Comparison of ENCODE assay signal across 8 cellular contexts in the genomic region with DNA sequence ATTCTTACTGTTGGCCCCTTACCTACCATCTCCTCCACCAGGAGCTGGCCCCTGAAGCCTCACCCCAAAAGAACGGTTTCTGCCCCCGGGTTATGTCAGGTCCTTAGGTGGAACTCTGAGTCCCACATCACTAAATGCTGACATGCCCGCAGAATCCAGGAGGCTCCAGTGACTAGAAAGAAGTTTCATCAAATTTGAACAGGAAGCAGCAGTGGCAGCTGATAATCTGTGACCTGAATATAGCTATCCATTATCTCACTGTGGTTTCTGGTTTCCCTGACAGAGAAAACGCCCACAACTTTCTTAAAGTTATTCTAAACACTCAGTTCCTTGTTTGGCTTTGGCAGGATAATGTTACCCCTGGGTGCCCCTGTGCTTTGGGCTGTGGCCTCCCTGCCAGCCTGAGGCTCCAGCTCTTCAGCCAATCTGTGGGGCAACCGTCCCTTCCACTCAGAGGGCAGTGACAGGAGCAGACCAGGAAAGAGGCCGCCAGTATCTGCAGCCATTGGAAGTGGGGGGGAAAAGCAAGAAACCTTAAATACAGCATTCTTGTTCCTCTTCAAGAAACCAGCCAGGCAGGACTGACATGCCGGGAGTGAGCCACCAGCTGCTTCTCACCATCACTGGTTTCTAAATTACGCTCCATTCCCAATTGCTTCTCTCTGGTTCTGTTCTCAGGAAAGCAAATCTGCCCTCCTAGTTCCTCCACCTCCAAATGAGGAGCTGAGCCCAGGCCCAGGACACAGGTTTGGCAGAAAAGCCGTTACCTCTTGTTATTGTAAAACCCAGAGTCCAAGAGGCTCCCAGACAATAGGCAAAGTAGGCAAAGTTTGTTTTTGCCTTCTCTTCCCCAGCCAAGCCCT. TPM values are rescaled to one million over a fixed set of nuclear protein-coding genes. Genes with fewer than 3 reads are reported as not detected.
DNase-seq lines count a peak whose midpoint lies in the region; ATAC-seq, FAIRE-seq and TF ChIP-seq lines count a peak whose summit lies in the region.

No MANE protein-coding gene starts in this region.

- 36% methylated on average over 8 of the region's 9 CpGs for WGBS in mesenchymal stem cell

- H3K14ac ChIP-seq in mesenchymal stem cell (ENCODE audit: low read length in 2 of 2) = no peak overlapping the region

- H3K79me1 ChIP-seq in mesenchymal stem cell (replicated peaks; ENCODE audit: low read length, poor library complexity, severe bottlenecking) = no peaks in the 10 kb centered on the region

- H3K4me2 ChIP-seq in mesenchymal stem cell (ENCODE audit: low read length, poor library complexity, severe bottlenecking) = peak overlapping the region; percentile 17

- peak; percentile 68 to 73 for ATAC-seq in activated CD4-positive, CD25-positive, alpha-beta regulatory T cell treated with anti-CD3 and anti-CD28 coated beads, Interleukin-2, amount 50 U/mL, for 24 hours
- ATAC-seq in HG02973 (IDR thresholded peaks at IDR 0.05; ENCODE audit: unreplicated experiment) = peak; percentile 46

- no peak overlapping the region for H2BK5ac ChIP-seq in mesenchymal stem cell (ENCODE audit: low read depth, low read length, poor library complexity, severe bottlenecking)

- no peak for DNase-seq in activated CD4-positive, CD25-positive, alpha-beta regulatory T cell (lab: John Stamatoyannopoulos, UW)
- DNase-seq in RCC 7860 (ENCODE audit: low spot score) (peak; percentile 75), brain microvascular endothelial cell (peak; percentile 27), mesenchymal stem cell (peak; percentile 61), NCI-H774 (lab: John Stamatoyannopoulos, UW) (no peak)
- no peak for DNase-seq in activated CD4-positive, CD25-positive, alpha-beta regulatory T cell treated with anti-CD3 and anti-CD28 coated beads, Interleukin-2, amount 50 U/mL, for 72 hours

- no peak overlapping the region for H2AFZ ChIP-seq in mesenchymal stem cell (ENCODE audit: low read depth, low read length)

- no peak overlapping the region for H2BK15ac ChIP-seq in mesenchymal stem cell (ENCODE audit: low read depth, poor library complexity, severe bottlenecking)

- peak overlapping the region; percentile 76 for H4K91ac ChIP-seq in mesenchymal stem cell (ENCODE audit: low read length)

- in situ Hi-C loops in brain microvascular endothelial cell (cut with HindIII; ENCODE audit: low pct_ligation_motif_present, low sequenced_read_pairs) = no loop called here

- peak overlapping the region in 1 of 2 experiments; percentile 22 for H3K4ac ChIP-seq in mesenchymal stem cell (ENCODE audit: low read depth in 1 of 2, low read length in 2 of 2)

- no peaks in the 10 kb centered on the region for H3K9me3 ChIP-seq in mesenchymal stem cell (ENCODE audit: control insufficient read depth, low read length)

- H3K27me3 ChIP-seq in brain microvascular endothelial cell (replicated peaks) (no peaks in the 10 kb centered on the region), mesenchymal stem cell (ENCODE audit: control insufficient read depth in 1 of 2, insufficient read depth in 1 of 2, low read length in 2 of 2) (no peaks in the 10 kb centered on the region)

- H3K23ac ChIP-seq in mesenchymal stem cell (ENCODE audit: low read length in 2 of 2) = no peak overlapping the region

- H4K8ac ChIP-seq in mesenchymal stem cell (ENCODE audit: low read length) = peak overlapping the region; percentile 19

- H3K27ac ChIP-seq in brain microvascular endothelial cell (no peak overlapping the region), mesenchymal stem cell (ENCODE audit: low read length, poor library complexity, severe bottlenecking) (peak overlapping the region; percentile 65)

- peak overlapping the region in 1 of 2 experiments; percentile 40 for H2BK12ac ChIP-seq in mesenchymal stem cell (ENCODE audit: low read length in 2 of 2)

- peak overlapping the region; percentile 7 for H2AK5ac ChIP-seq in mesenchymal stem cell (ENCODE audit: low read length, severe bottlenecking)

- H3K18ac ChIP-seq in mesenchymal stem cell (ENCODE audit: low read depth in 1 of 2, low read length in 2 of 2) = peak overlapping the region; percentile 49 to 88

- H3K4me3 ChIP-seq in brain microvascular endothelial cell (ENCODE audit: low read depth, low read length) = no peak overlapping the region
- no peak overlapping the region for H3K4me3 ChIP-seq in mesenchymal stem cell (ENCODE audit: insufficient read depth in 1 of 2, low read depth in 1 of 2, low read length in 2 of 2)

- peak; percentile 75 for FAIRE-seq in RCC 7860 (lab: Jason Lieb, UNC)

- peak overlapping the region; percentile 75 for H2BK120ac ChIP-seq in mesenchymal stem cell (ENCODE audit: low read depth, low read length)

- no peaks in the 10 kb centered on the region for H3K36me3 ChIP-seq in brain microvascular endothelial cell (replicated peaks)
- H3K36me3 ChIP-seq in mesenchymal stem cell (ENCODE audit: control insufficient read depth in 1 of 2, insufficient read depth in 2 of 2, low read depth in 1 of 2, low read length in 2 of 2) = no peaks in the 10 kb centered on the region

- TF ChIP-seq CTCF in brain microvascular endothelial cell (IDR thresholded peaks at IDR 0.05; ENCODE audit: low read depth, low read length, missing control alignments) = no peak

- no peak overlapping the region for H3K9ac ChIP-seq in mesenchymal stem cell (ENCODE audit: low read length)

- peaks cover 9% of the 10 kb centered on the region for H3K4me1 ChIP-seq in mesenchymal stem cell (ENCODE audit: control insufficient read depth, insufficient read depth, low read depth, low read length)

RNA-seq across cellular contexts. Expression of a gene that starts 41.2 kb away (rescaled TPM):
- polyA plus RNA-seq in mesenchymal stem cell (2013, experiment 1 of 2) = 216 TPM
- polyA plus RNA-seq in mesenchymal stem cell (2013, experiment 2 of 2) = 211 TPM

RNA-seq across cellular contexts. Expression of a gene that starts 45.8 kb away (rescaled TPM):
- 1,126 TPM for polyA plus RNA-seq in mesenchymal stem cell (2013, experiment 1 of 2)
- polyA plus RNA-seq in mesenchymal stem cell (2013, experiment 2 of 2) = 1,146 TPM

Comparison
In these comparisons a context has a peak if more than half of its experiments do, and no peak if none do; other contexts are left out.
1. DNase-seq: peak in RCC 7860 (single experiment), brain microvascular endothelial cell (single experiment) and mesenchymal stem cell (single experiment); none in activated CD4-positive, CD25-positive, alpha-beta regulatory T cell (0 of 4), NCI-H774 (single experiment) and activated CD4-positive, CD25-positive, alpha-beta regulatory T cell treated with anti-CD3 and anti-CD28 coated beads, Interleukin-2, amount 50 U/mL, for 72 hours (single experiment).